ENCODE assay signal across 1 cellular context in the genomic region with DNA sequence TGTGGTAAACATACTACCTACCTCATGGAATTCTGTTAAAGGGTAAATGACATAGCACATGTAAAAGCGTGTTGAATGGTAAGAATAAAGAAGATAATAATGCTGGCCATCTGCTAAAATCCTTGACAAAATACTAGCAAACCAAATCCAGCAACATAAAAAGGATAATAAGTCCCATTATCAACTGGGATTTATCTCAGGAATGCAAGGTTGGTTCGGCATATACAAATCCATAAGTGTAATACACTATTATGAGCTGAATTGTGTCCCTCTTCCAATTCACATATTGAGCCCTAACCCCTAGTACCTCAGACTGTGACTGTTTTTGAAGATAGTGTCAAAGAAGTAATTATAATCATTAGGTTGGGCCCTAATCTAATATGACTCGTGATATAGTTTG.
TF ChIP-seq lines count a peak whose summit lies in the region.

No MANE protein-coding gene starts in this region.

TF ChIP-seq in K562, 482 proteins besides CTCF, POLR2A, EP300 and RAD21:
- TF ChIP-seq, protein P1, sequence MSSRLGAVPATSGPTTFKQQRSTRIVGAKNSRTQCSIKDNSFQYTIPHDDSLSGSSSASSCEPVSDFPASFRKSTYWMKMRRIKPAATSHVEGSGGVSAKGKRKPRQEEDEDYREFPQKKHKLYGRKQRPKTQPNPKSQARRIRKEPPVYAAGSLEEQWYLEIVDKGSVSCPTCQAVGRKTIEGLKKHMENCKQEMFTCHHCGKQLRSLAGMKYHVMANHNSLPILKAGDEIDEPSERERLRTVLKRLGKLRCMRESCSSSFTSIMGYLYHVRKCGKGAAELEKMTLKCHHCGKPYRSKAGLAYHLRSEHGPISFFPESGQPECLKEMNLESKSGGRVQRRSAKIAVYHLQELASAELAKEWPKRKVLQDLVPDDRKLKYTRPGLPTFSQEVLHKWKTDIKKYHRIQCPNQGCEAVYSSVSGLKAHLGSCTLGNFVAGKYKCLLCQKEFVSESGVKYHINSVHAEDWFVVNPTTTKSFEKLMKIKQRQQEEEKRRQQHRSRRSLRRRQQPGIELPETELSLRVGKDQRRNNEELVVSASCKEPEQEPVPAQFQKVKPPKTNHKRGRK (tag; IDR thresholded peaks at IDR 0.05), result no peak
- TF ChIP-seq CBX3 (IDR thresholded peaks at IDR 0.05; ENCODE audit: borderline replicate concordance in 1 of 2, low read length in 2 of 2) (peak in 1 of 2 experiments; percentile 73; a peak in 2 of 3 replicates), ZNF324 (CRISPR knock-in tag; IDR thresholded peaks at IDR 0.05) (peak; percentile 93)
TF ChIP-seq in K562: peak in this region for 2.
